21 cellular contexts compared by ENCODE assay signal in genomic region chr6:138293428-138293827, GRCh38.
"Had no signal": no experiment of that assay in that cellular context is flagged by ENCODE, and none has a peak within 500 bp of the region (broad histone marks: within the 10 kb centered on the region; RNA-seq: fewer than 3 reads in every experiment).

No MANE protein-coding gene starts in this region.

- H3K4me1 Mint-ChIP-seq: activated T-helper 17 cell treated with anti-CD3 and anti-CD28 coated beads, Interleukin-2, amount 50 U/mL, for 72 hours; nephron progenitor cell had no signal

- H3K27me3 Mint-ChIP-seq: activated CD8-positive, alpha-beta T cell treated with anti-CD3 and anti-CD28 coated beads for 36 hours had no signal

- H3K4me3 ChIP-seq: coronary artery, heart right ventricle, left ventricle myocardium inferior, stomach, thoracic aorta, upper lobe of right lung had no signal

- H3K9me3 ChIP-seq: heart right ventricle, left ventricle myocardium inferior, stomach, thoracic aorta, upper lobe of right lung had no signal

- ATAC-seq: activated CD8-positive, alpha-beta T cell treated with anti-CD3 and anti-CD28 coated beads for 36 hours; activated T-helper 17 cell treated with anti-CD3 and anti-CD28 coated beads, Interleukin-2, amount 50 U/mL, for 72 hours; heart right ventricle; upper lobe of right lung had no signal

- H3K27me3 ChIP-seq: heart right ventricle, stomach, upper lobe of right lung had no signal

- H3K4me1 ChIP-seq: left ventricle myocardium inferior, upper lobe of right lung had no signal

- H3K27ac Mint-ChIP-seq: activated CD8-positive, alpha-beta T cell treated with anti-CD3 and anti-CD28 coated beads for 36 hours; activated naive CD8-positive, alpha-beta T cell treated with anti-CD3 and anti-CD28 coated beads for 36 hours; activated T-helper 17 cell treated with anti-CD3 and anti-CD28 coated beads, Interleukin-2, amount 50 U/mL, for 72 hours; nephron progenitor cell had no signal

- H3K4me3 Mint-ChIP-seq: activated CD8-positive, alpha-beta T cell treated with anti-CD3 and anti-CD28 coated beads for 36 hours; activated naive CD8-positive, alpha-beta T cell treated with anti-CD3 and anti-CD28 coated beads for 36 hours; activated T-helper 17 cell treated with anti-CD3 and anti-CD28 coated beads, Interleukin-2, amount 50 U/mL, for 72 hours; nephron progenitor cell had no signal

- H3K36me3 ChIP-seq: left ventricle myocardium inferior, thoracic aorta had no signal

- H3K36me3 Mint-ChIP-seq: activated naive CD8-positive, alpha-beta T cell treated with anti-CD3 and anti-CD28 coated beads for 36 hours had no signal

- DNase-seq: activated CD4-positive, alpha-beta T cell treated with anti-CD3 and anti-CD28 coated beads for 48 hours; activated CD4-positive, CD25-positive, alpha-beta regulatory T cell; activated CD8-positive, alpha-beta T cell treated with anti-CD3 and anti-CD28 coated beads for 36 hours; activated naive CD4-positive, alpha-beta T cell; activated naive CD8-positive, alpha-beta T cell treated with anti-CD3 and anti-CD28 coated beads for 36 hours; activated T-cell treated with anti-CD3 and anti-CD28 coated beads, Interleukin-2, amount 50 U/mL, for 1 hour; amygdala; heart right ventricle; left ventricle myocardium inferior; mammary epithelial cell; midbrain; nephron progenitor cell; nucleus accumbens; retina; stomach; T-helper 1 cell; T1000; upper lobe of right lung had no signal

- H3K27ac ChIP-seq: coronary artery, heart right ventricle, left ventricle myocardium inferior, stomach, thoracic aorta, upper lobe of right lung had no signal

- H3K9me3 Mint-ChIP-seq: activated CD8-positive, alpha-beta T cell treated with anti-CD3 and anti-CD28 coated beads for 36 hours; activated naive CD8-positive, alpha-beta T cell treated with anti-CD3 and anti-CD28 coated beads for 36 hours; activated T-helper 17 cell treated with anti-CD3 and anti-CD28 coated beads, Interleukin-2, amount 50 U/mL, for 72 hours; nephron progenitor cell had no signal
